In the genomic region with DNA sequence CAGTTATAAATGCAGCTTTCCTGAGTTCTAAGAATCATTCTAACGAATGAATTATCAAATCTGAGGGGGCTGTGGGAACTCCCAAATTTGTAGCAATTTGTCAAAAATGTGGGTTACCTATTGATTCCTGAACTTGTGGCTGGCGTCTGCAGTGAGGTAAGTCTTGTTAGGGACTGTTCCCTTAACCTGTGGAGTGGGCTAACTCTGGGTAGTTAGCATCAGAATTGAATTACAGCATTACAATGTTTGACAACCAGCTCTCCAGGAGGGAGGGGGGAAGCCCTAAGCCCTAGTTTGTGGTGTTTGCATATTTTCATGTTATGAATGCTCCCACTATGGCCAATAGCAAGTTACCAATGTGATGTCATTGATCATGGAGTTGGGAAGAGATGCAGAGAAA, we compare ENCODE assay signal across 33 cellular contexts.
"Had no signal": no experiment of that assay in that cellular context is flagged by ENCODE, and none has a peak within 500 bp of the region (broad histone marks: within the 10 kb centered on the region; RNA-seq: fewer than 3 reads in every experiment).

No MANE protein-coding gene starts in this region.

- H3K27me3 ChIP-seq: esophagus squamous epithelium, gastroesophageal sphincter, heart right ventricle had no signal

- H3K27me3 Mint-ChIP-seq: activated CD4-positive, alpha-beta T cell treated with anti-CD3 and anti-CD28 coated beads for 36 hours; activated CD4-positive, alpha-beta T cell treated with anti-CD3 and anti-CD28 coated beads, Interleukin-2, amount 10 ng/mL, durations not matched to agents 7 days and 5 days; activated naive CD8-positive, alpha-beta T cell; activated T-helper 17 cell treated with anti-CD3 and anti-CD28 coated beads, Interleukin-2, amount 50 U/mL, for 72 hours; effector memory CD8-positive, alpha-beta T cell; T-helper 17 cell had no signal

- DNase-seq: activated CD4-positive, alpha-beta memory T cell treated with anti-CD3 and anti-CD28 coated beads, Interleukin-2, amount 10 ng/mL, durations not matched to agents 7 days and 5 days; activated CD4-positive, alpha-beta T cell treated with anti-CD3 and anti-CD28 coated beads for 36 hours; activated CD4-positive, alpha-beta T cell treated with anti-CD3 and anti-CD28 coated beads, Interleukin-2, amount 10 ng/mL, durations not matched to agents 7 days and 5 days; activated CD4-positive, alpha-beta T cell treated with anti-CD3 and anti-CD28 coated beads, Interleukin-2, amount 50 U/mL, for 4 hours; activated CD4-positive, CD25-positive, alpha-beta regulatory T cell; activated CD4-positive, CD25-positive, alpha-beta regulatory T cell treated with anti-CD3 and anti-CD28 coated beads, Interleukin-2, amount 50 U/mL, for 72 hours; activated CD8-positive, alpha-beta memory T cell treated with anti-CD3 and anti-CD28 coated beads for 24 hours; activated effector memory CD4-positive, alpha-beta T cell treated with Interleukin-2 at 50 U/mL for 16 hours; activated gamma-delta T cell treated with Interleukin-2 at 50 U/mL for 16 hours; activated naive CD4-positive, alpha-beta T cell treated with anti-CD3 and anti-CD28 coated beads, Interleukin-2, amount 50 U/mL, for 16 hours; activated naive CD4-positive, alpha-beta T cell treated with Interleukin-2 at 50 U/mL for 16 hours; activated T-cell treated with anti-CD3 and anti-CD28 coated beads, Interleukin-2, amount 50 U/mL, for 4 hours; amniotic stem cell; anterior cingulate cortex; brain microvascular endothelial cell; caudate nucleus; cortex of kidney; dermis blood vessel endothelial cell; effector CD4-positive, alpha-beta T cell; effector memory CD8-positive, alpha-beta T cell; erythroblast; esophagus squamous epithelium; foreskin melanocyte; heart right ventricle; T-helper 1 cell; T-helper 17 cell; T1000; WERI-Rb-1 had no signal

- FAIRE-seq: colon had no signal

- ATAC-seq: activated CD4-positive, alpha-beta T cell treated with anti-CD3 and anti-CD28 coated beads for 36 hours; activated T-cell treated with anti-CD3 and anti-CD28 coated beads, Interleukin-2, amount 50 U/mL, for 4 hours; activated T-helper 17 cell treated with anti-CD3 and anti-CD28 coated beads, Interleukin-2, amount 50 U/mL, for 72 hours; effector memory CD8-positive, alpha-beta T cell; gastroesophageal sphincter; heart right ventricle; T-helper 17 cell had no signal

- H3K27ac Mint-ChIP-seq: activated CD4-positive, alpha-beta memory T cell treated with anti-CD3 and anti-CD28 coated beads, Interleukin-2, amount 10 ng/mL, durations not matched to agents 7 days and 5 days; activated CD4-positive, alpha-beta T cell treated with anti-CD3 and anti-CD28 coated beads for 36 hours; activated CD4-positive, alpha-beta T cell treated with anti-CD3 and anti-CD28 coated beads, Interleukin-2, amount 10 ng/mL, durations not matched to agents 7 days and 5 days; activated naive CD8-positive, alpha-beta T cell; activated T-helper 17 cell treated with anti-CD3 and anti-CD28 coated beads, Interleukin-2, amount 50 U/mL, for 72 hours; T-helper 17 cell; T-helper 2 cell treated with Interferon-gamma antibody and Interleukin-4, amounts not matched to agents 5 μg/mL and 100 μg/mL, for 36 hours had no signal

- H3K4me3 ChIP-seq: esophagus squamous epithelium, gastroesophageal sphincter, heart right ventricle had no signal

- H3K4me3 Mint-ChIP-seq: activated CD4-positive, alpha-beta memory T cell treated with anti-CD3 and anti-CD28 coated beads, Interleukin-2, amount 10 ng/mL, durations not matched to agents 7 days and 5 days; activated CD4-positive, alpha-beta T cell treated with anti-CD3 and anti-CD28 coated beads for 36 hours; activated CD4-positive, alpha-beta T cell treated with anti-CD3 and anti-CD28 coated beads, Interleukin-2, amount 10 ng/mL, durations not matched to agents 7 days and 5 days; activated naive CD8-positive, alpha-beta T cell; activated T-cell treated with anti-CD3 and anti-CD28 coated beads, Interleukin-2, amount 50 U/mL, for 4 hours; activated T-helper 17 cell treated with anti-CD3 and anti-CD28 coated beads, Interleukin-2, amount 50 U/mL, for 72 hours; effector memory CD8-positive, alpha-beta T cell; T-helper 17 cell; T-helper 2 cell treated with Interferon-gamma antibody and Interleukin-4, amounts not matched to agents 5 μg/mL and 100 μg/mL, for 36 hours had no signal

- H3K9me3 ChIP-seq: esophagus squamous epithelium, gastroesophageal sphincter, heart right ventricle had no signal

- H3K36me3 ChIP-seq: brain microvascular endothelial cell, esophagus squamous epithelium, gastroesophageal sphincter, heart right ventricle, WERI-Rb-1 had no signal

- H3K9me3 Mint-ChIP-seq: activated T-cell treated with anti-CD3 and anti-CD28 coated beads, Interleukin-2, amount 50 U/mL, for 4 hours; effector memory CD8-positive, alpha-beta T cell; T-helper 2 cell treated with Interferon-gamma antibody and Interleukin-4, amounts not matched to agents 5 μg/mL and 100 μg/mL, for 36 hours had no signal

- H3K27ac ChIP-seq: brain microvascular endothelial cell, esophagus squamous epithelium, gastroesophageal sphincter, heart right ventricle, WERI-Rb-1 had no signal
